Comparison of ENCODE assay signal across 15 cellular contexts in the genomic region with DNA sequence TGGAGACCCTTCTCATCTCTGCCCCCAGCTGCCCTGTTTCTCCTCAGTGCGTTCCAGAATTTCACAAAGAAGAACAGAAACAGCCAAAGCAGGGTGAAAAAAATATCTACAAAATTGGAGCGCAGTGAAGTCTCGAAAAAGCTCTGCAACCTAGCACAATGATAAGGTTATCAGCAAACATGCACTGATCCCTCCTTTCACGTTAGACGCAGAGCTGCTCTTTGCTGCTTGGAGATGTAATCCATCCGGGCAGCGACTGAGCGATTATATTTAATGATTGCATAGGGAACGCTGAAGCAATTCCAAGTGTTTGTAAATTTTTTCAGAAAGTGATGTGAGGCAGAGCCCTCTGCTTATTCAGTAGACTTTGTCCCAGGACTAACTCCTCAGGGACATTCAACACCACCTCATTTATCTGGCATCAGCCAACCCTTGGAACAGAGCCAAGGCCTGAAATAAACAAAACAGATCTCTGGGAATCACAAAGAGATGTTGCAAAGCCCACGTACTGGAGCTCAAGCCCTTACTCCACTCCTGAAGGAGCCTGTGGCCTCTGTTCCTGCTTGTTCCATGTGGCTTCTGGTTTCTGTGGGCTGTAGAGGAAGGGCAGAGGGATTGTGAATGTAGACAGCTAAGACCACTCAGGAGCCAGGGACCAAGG.
DNase-seq lines count a peak whose midpoint lies in the region; FAIRE-seq and TF ChIP-seq lines count a peak whose summit lies in the region.
"Had no signal": no experiment of that assay in that cellular context is flagged by ENCODE, and none has a peak within 500 bp of the region (broad histone marks: within the 10 kb centered on the region; RNA-seq: fewer than 3 reads in every experiment).

No MANE protein-coding gene starts in this region.

- no peak overlapping the region for H4K8ac ChIP-seq in mesenchymal stem cell (ENCODE audit: low read length)

- TF ChIP-seq CTCF in VCaP (conservative IDR thresholded peaks at IDR 0.05) (no peak), prostate gland (IDR thresholded peaks at IDR 0.05) (no peak), testis (IDR thresholded peaks at IDR 0.05) (no peak)

- no peak overlapping the region for H3K4me2 ChIP-seq in mesenchymal stem cell (ENCODE audit: low read length, poor library complexity, severe bottlenecking)

- H2BK15ac ChIP-seq in mesenchymal stem cell (ENCODE audit: low read depth, poor library complexity, severe bottlenecking), result no peak overlapping the region

- no peak overlapping the region for H3K23ac ChIP-seq in mesenchymal stem cell (ENCODE audit: low read length in 2 of 2)

- H2AK5ac ChIP-seq in mesenchymal stem cell (ENCODE audit: low read length, severe bottlenecking), result no peak overlapping the region

- 69% methylated on average over 9 of the region's 10 CpGs for WGBS in mesenchymal stem cell
- WGBS in prostate gland, result 49% methylated on average over 10 of the region's 10 CpGs
- WGBS in testis, 2 donors, result 32 to 58% methylated on average over 10 of the region's 10 CpGs

- H3K4me1 ChIP-seq in mesenchymal stem cell (ENCODE audit: control insufficient read depth, insufficient read depth, low read depth, low read length), result no peaks in the 10 kb centered on the region
- no peaks in the 10 kb centered on the region for H3K4me1 ChIP-seq in prostate gland (replicated peaks)
- no peaks in the 10 kb centered on the region for H3K4me1 ChIP-seq in testis

- H3K9me3 ChIP-seq in mesenchymal stem cell (ENCODE audit: control insufficient read depth, low read length), result no peaks in the 10 kb centered on the region
- H3K9me3 ChIP-seq in prostate gland, result no peaks in the 10 kb centered on the region
- no peaks in the 10 kb centered on the region for H3K9me3 ChIP-seq in testis
- H3K9me3 ChIP-seq: stomach had no signal

- no peaks in the 10 kb centered on the region for H3K36me3 ChIP-seq in mesenchymal stem cell (ENCODE audit: control insufficient read depth in 1 of 2, insufficient read depth in 2 of 2, low read depth in 1 of 2, low read length in 2 of 2)
- H3K36me3 ChIP-seq in prostate gland, result no peaks in the 10 kb centered on the region
- H3K36me3 ChIP-seq in testis (ENCODE audit: low read depth, missing control alignments), result no peaks in the 10 kb centered on the region
- H3K36me3 ChIP-seq: stomach had no signal

- no peak overlapping the region for H3K4me3 ChIP-seq in mesenchymal stem cell (ENCODE audit: insufficient read depth in 1 of 2, low read depth in 1 of 2, low read length in 2 of 2)
- no peak overlapping the region for H3K4me3 ChIP-seq in prostate gland
- H3K4me3 ChIP-seq in testis, result no peak overlapping the region
- H3K4me3 ChIP-seq: stomach had no signal

- no peak for FAIRE-seq in GM12891 (lab: Jason Lieb, UNC)
- FAIRE-seq: colon, GM18507, H54 had no signal

- H3K27ac ChIP-seq in VCaP (peak overlapping the region; percentile 25), mesenchymal stem cell (ENCODE audit: low read length, poor library complexity, severe bottlenecking) (no peak overlapping the region), prostate gland (no peak overlapping the region), testis (no peak overlapping the region)
- H3K27ac ChIP-seq: stomach had no signal

- no peak overlapping the region for H4K91ac ChIP-seq in mesenchymal stem cell (ENCODE audit: low read length)

- H2AFZ ChIP-seq in mesenchymal stem cell (ENCODE audit: low read depth, low read length), result no peak overlapping the region

- H2BK120ac ChIP-seq in mesenchymal stem cell (ENCODE audit: low read depth, low read length), result no peak overlapping the region

- TF ChIP-seq POLR2A in prostate gland (IDR thresholded peaks at IDR 0.05) (no peak), GM12891 (IDR thresholded peaks at IDR 0.05; ENCODE audit: low read depth, low read length) (no peak), testis (IDR thresholded peaks at IDR 0.05) (no peak)

- intact Hi-C loops in prostate gland (cut with DNase I) (no loop called here), testis (cut with DNase I; ENCODE audit: low total_unique reads) (no loop called here)

- no peak overlapping the region for H3K14ac ChIP-seq in mesenchymal stem cell (ENCODE audit: low read length in 2 of 2)

- H3K79me1 ChIP-seq in mesenchymal stem cell (replicated peaks; ENCODE audit: low read length, poor library complexity, severe bottlenecking), result no peaks in the 10 kb centered on the region

- no peak overlapping the region for H3K9ac ChIP-seq in mesenchymal stem cell (ENCODE audit: low read length)

- no peak overlapping the region for H2BK12ac ChIP-seq in mesenchymal stem cell (ENCODE audit: low read length in 2 of 2)

- DNase-seq in DMS153 treated with DMSO at 0.1 percent for 48 hours (lab: John Stamatoyannopoulos, UW; ENCODE audit: unreplicated experiment) (peak; percentile 38), NCI-H1105 (lab: John Stamatoyannopoulos, UW) (peak; percentile 20), mesenchymal stem cell (peak; percentile 18), prostate gland (ENCODE audit: low spot score) (no peak), GM12891 (ENCODE audit: insufficient read length, low spot score) (no peak), testis (no peak)
- DNase-seq: activated B cell treated with CpG ODN at 0.5 μM for 24 hours, C1 segment of cervical spinal cord, OCI-M1, stomach, SW 1271 had no signal

- H2BK5ac ChIP-seq in mesenchymal stem cell (ENCODE audit: low read depth, low read length, poor library complexity, severe bottlenecking), result no peak overlapping the region

- H3K4ac ChIP-seq in mesenchymal stem cell (ENCODE audit: low read depth in 1 of 2, low read length in 2 of 2), result no peak overlapping the region

- H3K27me3 ChIP-seq in mesenchymal stem cell (ENCODE audit: control insufficient read depth in 1 of 2, insufficient read depth in 1 of 2, low read length in 2 of 2) (peaks cover 24 to 36% of the 10 kb centered on the region in 2 experiments), prostate gland (replicated peaks; ENCODE audit: insufficient read depth) (no peaks in the 10 kb centered on the region), testis (no peaks in the 10 kb centered on the region)
- H3K27me3 ChIP-seq: stomach had no signal

- no peak overlapping the region for H3K18ac ChIP-seq in mesenchymal stem cell (ENCODE audit: low read depth in 1 of 2, low read length in 2 of 2)

TF ChIP-seq in GM12891, 5 proteins besides CTCF, POLR2A, EP300 and RAD21:
- no peak for TF ChIP-seq PAX5 (IDR thresholded peaks at IDR 0.05; ENCODE audit: insufficient read depth, low read length, severe bottlenecking)
- TF ChIP-seq SPI1 (IDR thresholded peaks at IDR 0.05; ENCODE audit: low read depth, low read length), result no peak
- no peak for TF ChIP-seq TAF1 (IDR thresholded peaks at IDR 0.05; ENCODE audit: low read depth, low read length)
- no peak for TF ChIP-seq POU2F2 (IDR thresholded peaks at IDR 0.05; ENCODE audit: low read depth, low read length)
- no peak for TF ChIP-seq POLR2AphosphoS5 (IDR thresholded peaks at IDR 0.05; ENCODE audit: low read depth, low read length)
TF ChIP-seq in GM12891: peak in this region for 0.

Comparison
In these comparisons a context has a peak if more than half of its experiments do, and no peak if none do; other contexts are left out.
1. DNase-seq: peak in DMS153 treated with DMSO at 0.1 percent for 48 hours (single experiment), NCI-H1105 (single experiment) and mesenchymal stem cell (single experiment); none in prostate gland (single experiment), GM12891 (single experiment) and testis (single experiment).